In the genomic region with DNA sequence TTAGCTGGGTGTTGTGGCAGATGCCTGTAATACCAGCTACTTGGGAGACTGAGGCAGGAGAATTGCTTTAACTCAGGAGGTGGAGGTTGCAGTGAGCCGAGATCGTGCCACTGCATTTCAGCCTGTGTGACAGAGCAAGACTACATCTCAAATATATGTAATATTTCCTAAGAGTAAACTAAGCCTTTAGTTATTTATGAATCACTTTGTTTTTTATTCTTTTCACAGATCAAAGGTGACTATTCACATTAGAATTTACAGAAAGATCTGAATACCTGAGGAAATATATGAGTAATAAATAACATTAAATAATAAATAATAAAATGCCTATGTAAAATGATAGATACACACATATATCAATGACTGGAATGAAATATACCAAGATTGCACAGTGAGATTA, we compare ENCODE assay signal across 18 cellular contexts.
DNase-seq lines count a peak whose midpoint lies in the region; FAIRE-seq and TF ChIP-seq lines count a peak whose summit lies in the region.
"Had no signal": no experiment of that assay in that cellular context is flagged by ENCODE, and none has a peak within 500 bp of the region (broad histone marks: within the 10 kb centered on the region; RNA-seq: fewer than 3 reads in every experiment).

No MANE protein-coding gene starts in this region.

- H3K4me3 Mint-ChIP-seq in activated CD4-positive, alpha-beta memory T cell treated with anti-CD3 and anti-CD28 coated beads for 36 hours, result no peak overlapping the region
- H3K4me3 Mint-ChIP-seq: CD4-positive, alpha-beta T cell; H9 had no signal

- no peaks in the 10 kb centered on the region for H3K79me2 ChIP-seq in keratinocyte (ENCODE audit: control insufficient read depth, insufficient read depth, low read length)

- intact Hi-C loops in activated CD4-positive, alpha-beta memory T cell treated with anti-CD3 and anti-CD28 coated beads for 36 hours (cut with micrococcal nuclease), result no loop called here

- no peaks in the 10 kb centered on the region for H3K36me3 ChIP-seq in keratinocyte (ENCODE audit: control insufficient read depth in 2 of 2, extremely low read depth in 1 of 2, insufficient read depth in 2 of 2, low read length in 2 of 2)
- no peaks in the 10 kb centered on the region for H3K36me3 ChIP-seq in MG63

- H3K27me3 ChIP-seq in keratinocyte (ENCODE audit: control insufficient read depth, extremely low read depth, insufficient read depth, low read length) (no peaks in the 10 kb centered on the region), MG63 (no peaks in the 10 kb centered on the region)

- no peak overlapping the region for H2AFZ ChIP-seq in keratinocyte (ENCODE audit: control insufficient read depth, low read length)

- CTCF ChIA-PET in RWPE1 (lab: Yijun Ruan, JAX), result interaction anchor here (0.7 kb wide), 1 partner anchor 173 kb away, joined by 3 read pairs; no protein-coding TSS in a partner anchor
- CTCF ChIA-PET in activated CD4-positive, alpha-beta memory T cell treated with anti-CD3 and anti-CD28 coated beads for 36 hours (lab: Charles Lee), result no interaction called here

- H3K27me3 Mint-ChIP-seq in activated CD4-positive, alpha-beta memory T cell treated with anti-CD3 and anti-CD28 coated beads for 36 hours, result no peaks in the 10 kb centered on the region
- H3K27me3 Mint-ChIP-seq: CD4-positive, alpha-beta T cell had no signal

- dilution Hi-C loops in keratinocyte (cut with MboI; ENCODE audit: extremely low pct_ligation_motif_present, low sequenced_read_pairs), result no loop called here

- no peak for FAIRE-seq in keratinocyte (lab: Jason Lieb, UNC)
- FAIRE-seq: A549, H1 had no signal

- H3K9me3 Mint-ChIP-seq in activated CD4-positive, alpha-beta memory T cell treated with anti-CD3 and anti-CD28 coated beads for 36 hours, result peaks cover 2% of the 10 kb centered on the region
- H3K9me3 Mint-ChIP-seq: H9 had no signal

- POLR2A ChIA-PET in RWPE1 (lab: Yijun Ruan, JAX; ENCODE audit: low non-redundant PET), result no interaction called here
- POLR2A ChIA-PET in activated CD4-positive, alpha-beta memory T cell treated with anti-CD3 and anti-CD28 coated beads for 36 hours (lab: Charles Lee), result no interaction called here

- H3K4me3 ChIP-seq in epithelial cell of esophagus (ENCODE audit: low read length) (no peak overlapping the region), keratinocyte (ENCODE audit: control insufficient read depth in 2 of 3, extremely low read depth in 1 of 3, insufficient read depth in 2 of 3, low read depth in 1 of 3, low read length in 3 of 3) (no peak overlapping the region), MG63 (no peak overlapping the region)
- H3K4me3 ChIP-seq: A549 had no signal

- H3K4me2 ChIP-seq in keratinocyte (ENCODE audit: control insufficient read depth, extremely low read depth, insufficient read depth, low read depth, low read length), result peak overlapping the region; percentile 13
- H3K4me2 ChIP-seq: A549 had no signal

- no peak overlapping the region for H3K9ac ChIP-seq in keratinocyte (ENCODE audit: control insufficient read depth, extremely low read depth, insufficient read depth, low read length)

- no peaks in the 10 kb centered on the region for H3K9me1 ChIP-seq in keratinocyte (ENCODE audit: control insufficient read depth, extremely low read depth, insufficient read depth, low read length)

- no peak for TF ChIP-seq CTCF in RWPE1 (conservative IDR thresholded peaks at IDR 0.05; ENCODE audit: low read depth)
- TF ChIP-seq CTCF in epithelial cell of esophagus (IDR thresholded peaks at IDR 0.05; ENCODE audit: insufficient read depth, low read depth, low read length, missing control alignments), result no peak
- no peak for TF ChIP-seq CTCF in keratinocyte (optimal IDR thresholded peaks at IDR 0.05 in 1 of 3, IDR thresholded peaks at IDR 0.05 in 1 of 3, conservative IDR thresholded peaks at IDR 0.05 in 1 of 3; ENCODE audit: extremely low read depth in 1 of 3, insufficient read depth in 2 of 3, low read length in 3 of 3)

- no peaks in the 10 kb centered on the region for H3K4me1 Mint-ChIP-seq in activated CD4-positive, alpha-beta memory T cell treated with anti-CD3 and anti-CD28 coated beads for 36 hours (ENCODE audit: low read depth)
- H3K4me1 Mint-ChIP-seq: H9 had no signal

- no peaks in the 10 kb centered on the region for H3K9me3 ChIP-seq in keratinocyte (ENCODE audit: control insufficient read depth, low read depth, low read length)
- H3K9me3 ChIP-seq in MG63, result no peaks in the 10 kb centered on the region
- H3K9me3 ChIP-seq: A549 had no signal

- no peak overlapping the region for H3K27ac Mint-ChIP-seq in activated CD4-positive, alpha-beta memory T cell treated with anti-CD3 and anti-CD28 coated beads for 36 hours
- H3K27ac Mint-ChIP-seq: CD4-positive, alpha-beta T cell; H9 had no signal

- peaks cover 13% of the 10 kb centered on the region for H3K4me1 ChIP-seq in keratinocyte (ENCODE audit: control insufficient read depth, extremely low read depth, insufficient read depth, low read length)
- H3K4me1 ChIP-seq: A549 had no signal

- H3K27ac ChIP-seq in RWPE1, result no peak overlapping the region
- peak overlapping the region; percentile 27 for H3K27ac ChIP-seq in keratinocyte (ENCODE audit: control insufficient read depth, insufficient read depth, low read length)
- H3K27ac ChIP-seq in caudate nucleus (ENCODE audit: low read depth, low read length), result no peak overlapping the region
- H3K27ac ChIP-seq: 22Rv1, A549, C4-2B had no signal

- H3K36me3 Mint-ChIP-seq in activated CD4-positive, alpha-beta memory T cell treated with anti-CD3 and anti-CD28 coated beads for 36 hours, result no peaks in the 10 kb centered on the region

- H4K20me1 ChIP-seq in keratinocyte (ENCODE audit: control insufficient read depth, extremely low read depth, insufficient read depth, low read length), result no peaks in the 10 kb centered on the region

- DNase-seq in ELR (ENCODE audit: low read depth) (peak; percentile 61), RWPE1 (ENCODE audit: low spot score) (peak; percentile 13), epithelial cell of esophagus (ENCODE audit: low read depth) (peak; percentile 62), keratinocyte (ENCODE audit: low read depth, low spot score) (no peak), MG63 (no peak), caudate nucleus (lab: John Stamatoyannopoulos, UW) (no peak)
- DNase-seq in activated CD4-positive, alpha-beta memory T cell treated with anti-CD3 and anti-CD28 coated beads for 36 hours, result no peak
- DNase-seq: AML-193; CD4-positive, alpha-beta T cell; DMS153; DMS79; GF-D8; H9; IMR-90 had no signal

Comparison
In these comparisons a context has a peak if more than half of its experiments do, and no peak if none do; other contexts are left out.
1. DNase-seq: peak in ELR (single experiment), RWPE1 (single experiment) and epithelial cell of esophagus (single experiment); none in keratinocyte (single experiment), activated CD4-positive, alpha-beta memory T cell treated with anti-CD3 and anti-CD28 coated beads for 36 hours (single experiment), MG63 (single experiment) and caudate nucleus (0 of 61).